In the genomic region with DNA sequence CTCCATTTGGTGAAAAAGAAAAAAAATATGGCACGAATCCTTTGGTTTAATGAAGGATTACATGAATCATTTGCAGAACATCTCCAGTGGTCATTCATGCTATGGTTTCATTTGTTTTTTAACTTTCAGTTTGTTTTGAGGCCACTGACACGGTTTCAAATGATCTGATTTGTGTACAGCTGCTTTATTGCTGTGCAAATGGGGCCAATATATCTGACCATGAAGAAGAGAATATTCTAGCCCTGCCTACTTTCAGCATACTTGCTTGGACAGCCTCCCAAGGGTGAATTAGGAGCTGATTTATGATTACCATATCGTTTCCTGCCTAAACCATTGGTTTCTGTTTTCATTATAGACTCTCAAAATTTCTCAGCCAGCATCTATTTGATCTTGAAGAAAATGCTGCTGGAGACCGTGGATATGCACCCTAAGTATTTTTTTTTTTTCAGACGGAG, we compare ENCODE assay signal across 8 cellular contexts. TPM values are rescaled to one million over a fixed set of nuclear protein-coding genes. Genes with fewer than 3 reads are reported as not detected.
A peak's percentile ranks its signal among the peaks of the same experiment; 100 is the strongest.
DNase-seq lines count a peak whose midpoint lies in the region; ATAC-seq and TF ChIP-seq lines count a peak whose summit lies in the region.

No MANE protein-coding gene starts in this region.

- TF ChIP-seq CTCF in AG09309 (IDR thresholded peaks at IDR 0.05; ENCODE audit: control insufficient read depth, insufficient read depth, low read depth, low read length, missing control alignments) (no peak), body of pancreas (IDR thresholded peaks at IDR 0.05) (no peak), endothelial cell (IDR thresholded peaks at IDR 0.05; ENCODE audit: unreplicated experiment) (no peak)

- WGBS in body of pancreas, 2 donors: 55 to 77% methylated on average over 5 of the region's 5 CpGs

- H3K36me3 Mint-ChIP-seq in endothelial cell (ENCODE audit: low read depth, unreplicated experiment): no peaks in the 10 kb centered on the region

- H3K9me3 ChIP-seq in body of pancreas: no peaks in the 10 kb centered on the region

- H3K27ac ChIP-seq in body of pancreas: no peak overlapping the region

- no peaks in the 10 kb centered on the region for H3K9me3 Mint-ChIP-seq in endothelial cell (ENCODE audit: unreplicated experiment)

- peak; percentile 28 for DNase-seq in AG09309 (ENCODE audit: low read depth)
- DNase-seq in GM19240 (ENCODE audit: insufficient read length, low spot score): peak; percentile 1
- peak; percentile 85 for DNase-seq in fibroblast of peridontal ligament (ENCODE audit: extremely low read depth)
- DNase-seq in NAMALWA (ENCODE audit: low spot score): no peak
- no peak for DNase-seq in body of pancreas
- DNase-seq in endothelial cell (ENCODE audit: low spot score): no peak

- H3K4me1 Mint-ChIP-seq in endothelial cell (ENCODE audit: unreplicated experiment): peaks cover 10% of the 10 kb centered on the region

- H3K27me3 ChIP-seq in body of pancreas: no peaks in the 10 kb centered on the region

- intact Hi-C loops in body of pancreas (cut with DNase I): no loop called here

- ATAC-seq in HG03354 (IDR thresholded peaks at IDR 0.05; ENCODE audit: poor library complexity, severe bottlenecking, unreplicated experiment) (peak; percentile 68), esophagus mucosa (no peak), body of pancreas (no peak)

- H3K4me3 ChIP-seq in AG09309 (ENCODE audit: control insufficient read depth, low read depth, low read length): peak overlapping the region; percentile 21
- H3K4me3 ChIP-seq in body of pancreas: no peak overlapping the region

- H3K4me3 Mint-ChIP-seq in endothelial cell (ENCODE audit: unreplicated experiment): no peak overlapping the region

- TF ChIP-seq POLR2A in body of pancreas (IDR thresholded peaks at IDR 0.05): no peak

- H3K4me1 ChIP-seq in body of pancreas: no peaks in the 10 kb centered on the region

- H3K27me3 Mint-ChIP-seq in endothelial cell (ENCODE audit: unreplicated experiment): no peaks in the 10 kb centered on the region

- H3K36me3 ChIP-seq in body of pancreas (replicated peaks in 1 of 2; ENCODE audit: insufficient read depth in 1 of 2, low read depth in 2 of 2): no peaks in the 10 kb centered on the region

- no peak overlapping the region for H3K27ac Mint-ChIP-seq in endothelial cell (ENCODE audit: unreplicated experiment)

RNA-seq across cellular contexts. Expression of a gene that starts 30.7 kb away (rescaled TPM):
- total RNA-seq in esophagus mucosa: 31.0 TPM
- 100 to 1,000 TPM; 137 to 141 TPM for total RNA-seq in body of pancreas
- total RNA-seq in endothelial cell (ENCODE audit: unreplicated experiment): 3.3 TPM

Comparison
In these comparisons a context has a peak if more than half of its experiments do, and no peak if none do; other contexts are left out.
1. DNase-seq: peak in AG09309 (single experiment), GM19240 (single experiment) and fibroblast of peridontal ligament (single experiment); none in NAMALWA (single experiment), body of pancreas (0 of 4) and endothelial cell (single experiment).